1 cellular context compared by ENCODE assay signal in genomic region chr12:57752668-57753000, GRCh38.
TF ChIP-seq lines count a peak whose summit lies in the region.

No MANE protein-coding gene starts in this region.

TF ChIP-seq in IMR-90, 13 proteins besides CTCF, POLR2A, EP300 and RAD21 (continued from another document):
- TF ChIP-seq USF2 (IDR thresholded peaks at IDR 0.05; ENCODE audit: low read depth, low read length) (no peak), MXI1 (IDR thresholded peaks at IDR 0.05; ENCODE audit: borderline replicate concordance, low read depth, low read length) (no peak), RCOR1 (IDR thresholded peaks at IDR 0.05; ENCODE audit: insufficient replicate concordance, low read length) (no peak), RFX5 (IDR thresholded peaks at IDR 0.05; ENCODE audit: low read depth, low read length) (no peak), CHD1 (IDR thresholded peaks at IDR 0.05; ENCODE audit: low read depth, low read length) (no peak), MAFK (IDR thresholded peaks at IDR 0.05; ENCODE audit: low read depth, low read length) (no peak), BHLHE40 (IDR thresholded peaks at IDR 0.05; ENCODE audit: low read depth, low read length) (no peak)
